Comparison of ENCODE assay signal across 8 cellular contexts in genomic region chr1:39720094-39720999, GRCh38. TPM values are rescaled to one million over a fixed set of nuclear protein-coding genes. Genes with fewer than 3 reads are reported as not detected.
DNase-seq lines count a peak whose midpoint lies in the region; ATAC-seq and TF ChIP-seq lines count a peak whose summit lies in the region.

No MANE protein-coding gene starts in this region.

- intact Hi-C loops in aorta (cut with DNase I), result loop anchor here in 1 of 2 donors (5.0 kb wide), 1 partner anchor 113 kb away; no protein-coding TSS in a partner anchor

- H3K4me3 ChIP-seq in NT2/D1 (ENCODE audit: insufficient read length, low read depth) (no peak overlapping the region), liver (ENCODE audit: low read depth in 1 of 3, low read length in 3 of 3) (no peak overlapping the region), aorta (ENCODE audit: low read length in 2 of 2) (no peak overlapping the region)

- peak; percentile 72 for TF ChIP-seq CTCF in liver (IDR thresholded peaks at IDR 0.05; ENCODE audit: low read depth, low read length, missing input control)

- H3K27ac ChIP-seq in liver (ENCODE audit: low read depth in 1 of 2, low read length in 2 of 2), result no peak overlapping the region
- H3K27ac ChIP-seq in aorta (ENCODE audit: low read depth in 1 of 2, low read length in 2 of 2), result no peak overlapping the region

- H3K9me3 ChIP-seq in NT2/D1 (ENCODE audit: insufficient read depth, low read length), result no peaks in the 10 kb centered on the region
- no peaks in the 10 kb centered on the region for H3K9me3 ChIP-seq in liver (ENCODE audit: control insufficient read depth in 4 of 4, low read length in 3 of 4)
- no peaks in the 10 kb centered on the region for H3K9me3 ChIP-seq in aorta (ENCODE audit: control insufficient read depth, low read length)

- ATAC-seq in aorta (ENCODE audit: low FRiP score) (peak; percentile 82), HG03159 (IDR thresholded peaks at IDR 0.05; ENCODE audit: unreplicated experiment) (no peak), HG02885 (IDR thresholded peaks at IDR 0.05; ENCODE audit: poor library complexity, unreplicated experiment) (no peak)

- TF ChIP-seq RAD21 in liver (IDR thresholded peaks at IDR 0.05), result peak; percentile 87 to 89

- DNase-seq in DMS53 (lab: John Stamatoyannopoulos, UW) (peak; percentile 87), KG1 (lab: John Stamatoyannopoulos, UW) (peak; percentile 59), NT2/D1 (ENCODE audit: low read depth, low spot score) (peak; percentile 23), cerebellum (ENCODE audit: low spot score) (peak; percentile 74), aorta (no peak)

- H3K36me3 ChIP-seq in NT2/D1 (ENCODE audit: insufficient read depth, insufficient read length, low read length) (no peaks in the 10 kb centered on the region), liver (ENCODE audit: control insufficient read depth in 4 of 4, insufficient read depth in 3 of 4, low read depth in 1 of 4, low read length in 3 of 4) (no peaks in the 10 kb centered on the region), aorta (ENCODE audit: control insufficient read depth in 1 of 2, insufficient read depth in 2 of 2, low read length in 1 of 2) (no peaks in the 10 kb centered on the region)

- H3K4me1 ChIP-seq in NT2/D1 (ENCODE audit: insufficient read depth, insufficient read length) (no peaks in the 10 kb centered on the region), liver (ENCODE audit: control insufficient read depth in 4 of 4, insufficient read depth in 4 of 4, low read length in 3 of 4) (no peaks in the 10 kb centered on the region), aorta (ENCODE audit: control insufficient read depth in 1 of 2, insufficient read depth in 2 of 2, low read length in 2 of 2) (no peaks in the 10 kb centered on the region)

- H3K27me3 ChIP-seq in NT2/D1 (ENCODE audit: insufficient read depth, insufficient read length), result peaks cover 99% of the 10 kb centered on the region
- H3K27me3 ChIP-seq in liver (ENCODE audit: control insufficient read depth in 4 of 4, insufficient read depth in 4 of 4, low read length in 3 of 4), result peaks cover 0 to 5% (median 2%) of the 10 kb centered on the region in 4 donors
- H3K27me3 ChIP-seq in aorta (ENCODE audit: control insufficient read depth in 1 of 2, insufficient read depth in 2 of 2, low read length in 1 of 2), result no peaks in the 10 kb centered on the region

- 45% methylated on average over 7 of the region's 7 CpGs for WGBS in liver
- 46 to 48% methylated on average over 7 of the region's 7 CpGs for WGBS in aorta, 2 donors

- no peak overlapping the region for H3K9ac ChIP-seq in NT2/D1 (ENCODE audit: insufficient read length, low read depth)
- no peak overlapping the region for H3K9ac ChIP-seq in liver (ENCODE audit: low read depth in 1 of 2, low read length in 2 of 2)

TF ChIP-seq in liver, 16 proteins besides CTCF, POLR2A, EP300 and RAD21:
- TF ChIP-seq FOXA2 (IDR thresholded peaks at IDR 0.05) (no peak), RXRA (IDR thresholded peaks at IDR 0.05) (no peak), SP1 (IDR thresholded peaks at IDR 0.05) (no peak), TAF1 (conservative IDR thresholded peaks at IDR 0.05) (no peak), YY1 (IDR thresholded peaks at IDR 0.05) (no peak), JUND (IDR thresholded peaks at IDR 0.05) (no peak), REST (IDR thresholded peaks at IDR 0.05) (no peak), HNF4G (IDR thresholded peaks at IDR 0.05) (no peak), NR2F2 (IDR thresholded peaks at IDR 0.05) (no peak), EGR1 (IDR thresholded peaks at IDR 0.05; ENCODE audit: low read depth in 2 of 2) (no peak), ZBTB33 (IDR thresholded peaks at IDR 0.05) (no peak), FOXA1 (IDR thresholded peaks at IDR 0.05) (no peak), HNF4A (conservative IDR thresholded peaks at IDR 0.05) (no peak), GABPA (IDR thresholded peaks at IDR 0.05 in 1 of 2, conservative IDR thresholded peaks at IDR 0.05 in 1 of 2) (no peak)
- TF ChIP-seq, protein P1, sequence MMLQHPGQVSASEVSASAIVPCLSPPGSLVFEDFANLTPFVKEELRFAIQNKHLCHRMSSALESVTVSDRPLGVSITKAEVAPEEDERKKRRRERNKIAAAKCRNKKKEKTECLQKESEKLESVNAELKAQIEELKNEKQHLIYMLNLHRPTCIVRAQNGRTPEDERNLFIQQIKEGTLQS (IDR thresholded peaks at IDR 0.05), result no peak
- TF ChIP-seq, protein P2, sequence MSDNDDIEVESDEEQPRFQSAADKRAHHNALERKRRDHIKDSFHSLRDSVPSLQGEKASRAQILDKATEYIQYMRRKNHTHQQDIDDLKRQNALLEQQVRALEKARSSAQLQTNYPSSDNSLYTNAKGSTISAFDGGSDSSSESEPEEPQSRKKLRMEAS (IDR thresholded peaks at IDR 0.05), result no peak

RNA-seq across cellular contexts. Expression of gene PPIE, which starts 18.3 kb away (rescaled TPM):
- 19.4 TPM for total RNA-seq in cerebellum
- total RNA-seq in liver, result 10 to 100 TPM; 15.5 to 17.7 TPM
- polyA plus RNA-seq in liver, result 10 to 100 TPM; 20.8 to 23.6 TPM
- 10 to 100 TPM; 34.4 to 38.5 TPM for total RNA-seq in aorta
- 10 to 100 TPM; 46.8 to 60.2 TPM for polyA plus RNA-seq in aorta

RNA-seq across cellular contexts. Expression of gene HPCAL4, which starts 29.1 kb away (rescaled TPM):
- total RNA-seq in cerebellum (27.9 TPM), liver (not detected), aorta (not detected)
- polyA plus RNA-seq in liver (not detected), aorta (not detected)

RNA-seq across cellular contexts. Expression of gene NT5C1A, which starts 48.4 kb away (rescaled TPM):
- total RNA-seq in cerebellum (1.00 TPM), liver (under 1 TPM in 1 of 2 donors, not detected in 1; 0.08 TPM), aorta (under 1 TPM in 1 of 2 donors, not detected in 1; 0.57 TPM)
- polyA plus RNA-seq in liver (under 1 TPM in 1 of 2 donors, not detected in 1; 0.05 TPM), aorta (under 1 TPM in 1 of 2 donors, not detected in 1; 0.46 TPM)

RNA-seq across cellular contexts. Expression of gene OXCT2, which starts 50.8 kb away (rescaled TPM):
- total RNA-seq in cerebellum (1.00 TPM), liver (under 1 TPM; 0.14 to 0.17 TPM), aorta (1 to 10 TPM in 1 of 2 donors, not detected in 1; 1.3 TPM)
- polyA plus RNA-seq in liver (under 1 TPM; 0.11 to 0.47 TPM), aorta (under 1 TPM in 1 of 2 donors, not detected in 1; 0.08 TPM)

Comparison
In these comparisons a context has a peak if more than half of its experiments do, and no peak if none do; other contexts are left out.
1. DNase-seq: peak in DMS53 (single experiment), KG1 (single experiment), NT2/D1 (single experiment) and cerebellum (single experiment); none in aorta (0 of 2).
2. RNA of gene HPCAL4, which starts 29.1 kb away (total RNA-seq): 27.9 TPM in cerebellum (single experiment); not detected in aorta and not detected in liver; every median in the first group is over 10 times any median in the second.